Comparison of ENCODE assay signal across 24 cellular contexts in the genomic region with DNA sequence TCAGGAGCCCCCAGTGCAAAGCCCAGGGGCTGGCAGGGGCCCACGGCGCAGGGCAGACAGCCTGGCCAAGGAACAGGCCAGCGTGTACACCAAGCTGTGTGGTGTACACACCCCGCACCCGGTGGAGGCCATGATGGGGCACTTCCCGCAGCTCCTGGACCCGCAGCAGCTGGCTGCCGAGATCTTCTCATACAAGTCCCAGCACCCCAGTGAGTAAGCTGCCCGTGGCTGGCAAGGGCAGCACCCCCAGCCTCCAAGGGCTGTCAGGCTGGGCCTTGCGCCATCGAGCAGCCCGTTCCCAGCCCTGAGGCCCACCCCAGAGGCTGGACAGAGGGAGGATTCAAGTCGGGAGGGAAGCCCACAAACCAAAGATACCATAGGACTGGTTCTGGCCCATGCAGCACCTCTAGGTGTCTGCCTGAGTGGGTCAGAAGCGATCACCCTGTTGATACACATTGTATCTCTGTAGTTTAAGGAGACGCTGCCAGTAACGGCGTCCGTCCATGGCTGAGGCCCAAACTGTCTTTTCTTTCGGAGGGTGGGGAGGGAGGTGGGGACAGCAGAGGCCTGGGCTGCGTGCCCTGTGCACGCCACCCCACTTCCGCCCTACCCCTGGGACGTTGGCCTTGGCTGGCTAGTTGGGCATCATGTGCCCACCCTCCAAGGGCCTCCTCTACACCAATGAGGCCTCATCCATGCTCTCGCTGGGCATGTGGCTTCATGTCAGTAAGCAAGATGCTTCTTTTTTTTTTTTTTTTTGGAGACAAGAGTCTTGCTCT. TPM values are rescaled to one million over a fixed set of nuclear protein-coding genes. Genes with fewer than 3 reads are reported as not detected.
DNase-seq lines count a peak whose midpoint lies in the region; ATAC-seq and TF ChIP-seq lines count a peak whose summit lies in the region.
"Had no signal": no experiment of that assay in that cellular context is flagged by ENCODE, and none has a peak within 500 bp of the region (broad histone marks: within the 10 kb centered on the region; RNA-seq: fewer than 3 reads in every experiment).

No MANE protein-coding gene starts in this region.

- no peaks in the 10 kb centered on the region for H3K27me3 ChIP-seq in gastroesophageal sphincter

- no peak for TF ChIP-seq CTCF in gastroesophageal sphincter (IDR thresholded peaks at IDR 0.05)

- H3K9me3 ChIP-seq in gastroesophageal sphincter: no peaks in the 10 kb centered on the region

- peaks cover 0 to 7% of the 10 kb centered on the region in 2 donors for H3K36me3 ChIP-seq in gastroesophageal sphincter

- no peaks in the 10 kb centered on the region for H3K4me1 ChIP-seq in gastroesophageal sphincter

- H3K27ac ChIP-seq in gastroesophageal sphincter: no peak overlapping the region
- H3K27ac ChIP-seq: GM23248, HL-60, PC-9, RWPE1, SK-N-MC had no signal

- no peak overlapping the region for H3K4me3 ChIP-seq in gastroesophageal sphincter
- H3K4me3 ChIP-seq: GM23248, K562, PC-9, SK-N-MC had no signal

- intact Hi-C loops in left ventricle myocardium superior (cut with micrococcal nuclease): no loop called here
- intact Hi-C loops in cardiac septum (cut with DNase I): no loop called here
- intact Hi-C loops in posterior vena cava (cut with DNase I): no loop called here

- TF ChIP-seq POLR2A in erythroblast (IDR thresholded peaks at IDR 0.05; ENCODE audit: low read length): no peak
- TF ChIP-seq POLR2A in gastroesophageal sphincter (IDR thresholded peaks at IDR 0.05): no peak

- DNase-seq in left ventricle myocardium superior (peak; percentile 19), cardiac septum (ENCODE audit: low spot score) (no peak), islet precursor cell (peak; percentile 35), posterior vena cava (ENCODE audit: low spot score) (peak; percentile 69), GF-D8 (lab: John Stamatoyannopoulos, UW) (no peak), erythroblast (lab: John Stamatoyannopoulos, UW) (no peak)
- DNase-seq: CD4-positive, CD25-positive, alpha-beta regulatory T cell; EL; GM23248; HCEC 1CT; NCI-H1092 treated with DMSO at 0.1 percent for 48 hours; NCI-H146; NCI-H2029; NCI-H2227 treated with DMSO at 0.1 percent for 48 hours; NCI-H510A; NCI-H748 treated with DMSO at 0.1 percent for 48 hours; PC-9; SHP77 treated with DMSO at 0.1 percent for 48 hours had no signal

- ATAC-seq in left ventricle myocardium superior: no peak
- ATAC-seq in gastroesophageal sphincter: no peak
- ATAC-seq: HepG2, K562 had no signal

- TF ChIP-seq EP300 in gastroesophageal sphincter (IDR thresholded peaks at IDR 0.05): no peak

- WGBS in gastroesophageal sphincter (ENCODE audit: low coverage in 1 of 2), 2 donors: 85 to 100% methylated on average over 6 to 9 of the region's 24 CpGs

RNA-seq across cellular contexts. Expression of a gene that starts 16.8 kb away (rescaled TPM):
- total RNA-seq in left ventricle myocardium superior: 25.8 TPM
- 21.0 TPM for total RNA-seq in cardiac septum
- total RNA-seq in posterior vena cava: 10 to 100 TPM; 17.1 to 17.8 TPM
- 10 to 100 TPM; 27.1 to 33.0 (median 32.1) TPM for total RNA-seq in gastroesophageal sphincter

RNA-seq across cellular contexts. Expression of a gene that starts 30.4 kb away (rescaled TPM):
- total RNA-seq in left ventricle myocardium superior (3.4 TPM), cardiac septum (2.2 TPM), posterior vena cava (1 to 10 TPM; 2.3 to 4.4 TPM), gastroesophageal sphincter (1 to 10 TPM; 1.6 to 6.5 (median 4.4) TPM)

RNA-seq across cellular contexts. Expression of a gene that starts 31.4 kb away (rescaled TPM):
- total RNA-seq in left ventricle myocardium superior: 70.3 TPM
- total RNA-seq in cardiac septum: 77.7 TPM
- 10 to 100 TPM; 49.3 to 53.0 TPM for total RNA-seq in posterior vena cava
- total RNA-seq in gastroesophageal sphincter: 10 to 100 TPM; 62.3 to 90.7 (median 73.3) TPM

Comparison
In these comparisons a context has a peak if more than half of its experiments do, and no peak if none do; other contexts are left out.
1. DNase-seq: peak in left ventricle myocardium superior (single experiment), islet precursor cell (single experiment) and posterior vena cava (single experiment); none in cardiac septum (single experiment), GF-D8 (single experiment) and erythroblast (0 of 2).